ENCODE assay signal across 29 cellular contexts in the genomic region with DNA sequence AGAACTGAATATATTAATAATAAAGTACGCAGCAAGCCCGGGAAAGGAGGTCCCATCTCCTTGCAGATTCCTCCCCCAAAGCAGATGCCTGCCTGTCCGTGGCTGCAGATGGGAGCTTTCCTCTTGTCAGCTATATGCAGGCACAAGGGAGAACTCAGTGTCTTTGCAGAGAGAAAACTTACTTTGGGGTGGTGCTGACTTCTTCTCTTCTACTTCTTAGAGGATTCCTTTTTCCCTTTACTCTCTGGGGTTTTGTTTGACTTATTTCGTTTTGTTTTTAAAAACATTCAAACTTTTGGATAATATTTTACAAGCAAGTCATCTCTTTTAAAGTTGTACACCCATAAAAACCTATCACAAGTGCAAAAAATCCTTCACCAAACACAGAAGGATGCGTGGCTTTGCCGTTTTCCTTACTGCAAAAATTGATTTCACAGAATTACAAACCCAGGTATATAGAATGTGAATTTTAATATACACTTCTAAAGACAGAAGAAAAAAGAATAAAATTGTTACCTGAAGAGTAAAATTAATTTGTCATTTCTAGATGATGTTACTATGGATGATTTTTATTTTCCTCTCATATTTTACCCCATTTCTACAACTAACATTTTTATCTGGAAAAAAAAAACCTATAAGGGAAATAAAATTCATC.
"Had no signal": no experiment of that assay in that cellular context is flagged by ENCODE, and none has a peak within 500 bp of the region (broad histone marks: within the 10 kb centered on the region; RNA-seq: fewer than 3 reads in every experiment).

No MANE protein-coding gene starts in this region.

- ATAC-seq: activated CD4-positive, alpha-beta T cell treated with anti-CD3 and anti-CD28 coated beads for 36 hours; activated T-cell treated with anti-CD3 and anti-CD28 coated beads, Interleukin-2, amount 50 U/mL, for 72 hours; left ventricle myocardium superior; mucosa of descending colon; natural killer cell treated with Interleukin-12 subunit alpha and Interleukin-12 subunit beta and Interleukin-15 and Interleukin-18, amount 100 ng/mL, for 72 hours; sciatic nerve; stimulated activated effector memory CD8-positive, alpha-beta T cell treated with anti-CD3 and anti-CD28 coated beads, Interleukin-12 subunit alpha, Interleukin-12 subunit beta, amount 100 ng/mL, for 72 hours; stimulated activated naive CD8-positive, alpha-beta T cell treated with anti-CD3 and anti-CD28 coated beads, Interleukin-15, amount 100 ng/mL, for 72 hours had no signal

- H3K4me1 Mint-ChIP-seq: stimulated activated effector memory CD8-positive, alpha-beta T cell treated with anti-CD3 and anti-CD28 coated beads, Interleukin-12 subunit alpha, Interleukin-12 subunit beta, amount 100 ng/mL, for 72 hours had no signal

- H3K36me3 ChIP-seq: neutrophil, ovary, uterus had no signal

- H3K27ac ChIP-seq: epithelial cell of prostate, neutrophil, ovary, skin epidermis, uterus had no signal

- FAIRE-seq: colon, endometrium, frontal cortex had no signal

- H3K4me3 Mint-ChIP-seq: activated CD4-positive, alpha-beta T cell treated with anti-CD3 and anti-CD28 coated beads for 36 hours; activated naive CD8-positive, alpha-beta T cell; activated T-cell treated with anti-CD3 and anti-CD28 coated beads, Interleukin-2, amount 50 U/mL, for 72 hours; natural killer cell treated with Interleukin-12 subunit alpha and Interleukin-12 subunit beta and Interleukin-15 and Interleukin-18, amount 100 ng/mL, for 72 hours; stimulated activated effector memory CD8-positive, alpha-beta T cell treated with anti-CD3 and anti-CD28 coated beads, Interleukin-12 subunit alpha, Interleukin-12 subunit beta, amount 100 ng/mL, for 72 hours; stimulated activated naive CD8-positive, alpha-beta T cell treated with anti-CD3 and anti-CD28 coated beads, Interleukin-15, amount 100 ng/mL, for 72 hours; type B pancreatic cell had no signal

- H3K27ac Mint-ChIP-seq: activated CD4-positive, alpha-beta T cell treated with anti-CD3 and anti-CD28 coated beads for 36 hours; activated naive CD8-positive, alpha-beta T cell; activated T-cell treated with anti-CD3 and anti-CD28 coated beads, Interleukin-2, amount 50 U/mL, for 72 hours; natural killer cell treated with Interleukin-12 subunit alpha and Interleukin-12 subunit beta and Interleukin-15 and Interleukin-18, amount 100 ng/mL, for 72 hours; progenitor cell of endocrine pancreas; stimulated activated effector memory CD8-positive, alpha-beta T cell treated with anti-CD3 and anti-CD28 coated beads, Interleukin-12 subunit alpha, Interleukin-12 subunit beta, amount 100 ng/mL, for 72 hours; stimulated activated naive CD8-positive, alpha-beta T cell treated with anti-CD3 and anti-CD28 coated beads, Interleukin-15, amount 100 ng/mL, for 72 hours; type B pancreatic cell had no signal

- H3K4me3 ChIP-seq: mucosa of descending colon, ovary, skin epidermis, uterus had no signal

- H3K9me3 ChIP-seq: mucosa of descending colon, neutrophil, ovary, uterus had no signal

- H3K36me3 Mint-ChIP-seq: activated naive CD8-positive, alpha-beta T cell; natural killer cell treated with Interleukin-12 subunit alpha and Interleukin-12 subunit beta and Interleukin-15 and Interleukin-18, amount 100 ng/mL, for 72 hours; stimulated activated effector memory CD8-positive, alpha-beta T cell treated with anti-CD3 and anti-CD28 coated beads, Interleukin-12 subunit alpha, Interleukin-12 subunit beta, amount 100 ng/mL, for 72 hours; type B pancreatic cell had no signal

- H3K4me1 ChIP-seq: uterus had no signal

- DNase-seq: activated CD4-positive, alpha-beta T cell treated with anti-CD3 and anti-CD28 coated beads for 36 hours; activated CD4-positive, CD25-positive, alpha-beta regulatory T cell; activated naive CD4-positive, alpha-beta T cell treated with Interleukin-2 at 50 U/mL for 16 hours; activated T-cell treated with anti-CD3 and anti-CD28 coated beads for 4 hours; activated T-cell treated with anti-CD3 and anti-CD28 coated beads, Interleukin-2, amount 50 U/mL, for 72 hours; anterior cingulate cortex; dermis blood vessel endothelial cell; effector CD8-positive, alpha-beta T cell; islet precursor cell; left ventricle myocardium superior; mucosa of descending colon; ovary; stimulated activated CD4-positive, alpha-beta T cell treated with anti-CD3 and anti-CD28 coated beads, Interleukin-12 subunit alpha, Interleukin-12 subunit beta, amount 100 ng/mL, for 4 hours; stimulated activated CD4-positive, alpha-beta T cell treated with anti-CD3 and anti-CD28 coated beads, Interleukin-4, amount 100 ng/mL, for 1 hour; stimulated activated naive CD8-positive, alpha-beta T cell treated with anti-CD3 and anti-CD28 coated beads, Interleukin-15, amount 100 ng/mL, for 72 hours; substantia nigra; uterus had no signal

- H3K27me3 ChIP-seq: ovary had no signal

- H3K9me3 Mint-ChIP-seq: natural killer cell treated with Interleukin-12 subunit alpha and Interleukin-12 subunit beta and Interleukin-15 and Interleukin-18, amount 100 ng/mL, for 72 hours; stimulated activated effector memory CD8-positive, alpha-beta T cell treated with anti-CD3 and anti-CD28 coated beads, Interleukin-12 subunit alpha, Interleukin-12 subunit beta, amount 100 ng/mL, for 72 hours; type B pancreatic cell had no signal
